In genomic region chr16:29736764-29737163, GRCh38 we compare ENCODE assay signal across 1 cellular context.
TF ChIP-seq lines count a peak whose summit lies in the region.

No MANE protein-coding gene starts in this region.

TF ChIP-seq in GM23338, 12 proteins besides CTCF, POLR2A, EP300 and RAD21:
- no peak for TF ChIP-seq REST (IDR thresholded peaks at IDR 0.05; ENCODE audit: unreplicated experiment)
- TF ChIP-seq JUNB (IDR thresholded peaks at IDR 0.05; ENCODE audit: unreplicated experiment) = no peak
- TF ChIP-seq EZH2 (IDR thresholded peaks at IDR 0.05; ENCODE audit: low read depth, unreplicated experiment) = no peak
- TF ChIP-seq NANOG (IDR thresholded peaks at IDR 0.05; ENCODE audit: borderline replicate concordance) = no peak
- no peak for TF ChIP-seq CREB1 (CRISPR knock-in tag; IDR thresholded peaks at IDR 0.05; ENCODE audit: low read depth)
- no peak for TF ChIP-seq ZNF114 (CRISPR knock-in tag; IDR thresholded peaks at IDR 0.05)
- TF ChIP-seq EZH2phosphoT487 (IDR thresholded peaks at IDR 0.05; ENCODE audit: unreplicated experiment) = no peak
